Comparison of ENCODE assay signal across 8 cellular contexts in genomic region chr9:132162764-132163456, GRCh38. TPM values are rescaled to one million over a fixed set of nuclear protein-coding genes. Genes with fewer than 3 reads are reported as not detected.
DNase-seq lines count a peak whose midpoint lies in the region; ATAC-seq lines count a peak whose summit lies in the region.

No MANE protein-coding gene starts in this region.

- peak overlapping the region; percentile 61 for H3K4me3 ChIP-seq in iPS-18a (ENCODE audit: low read length)

- no peak overlapping the region for H3K27ac Mint-ChIP-seq in activated T-helper 2 cell treated with anti-CD3 and anti-CD28 coated beads, Interferon-gamma antibody, Interleukin-2, Interleukin-4, amounts not matched to agents 10 μg/mL and 5 μg/mL and 100 μg/mL, durations not matched to agents 14 hours and 24 hours and 36 hours
- H3K27ac Mint-ChIP-seq in stimulated activated memory B cell treated with anti-CD40 and anti-IgM and Interleukin-4, amounts not matched to agents 10 μg/mL and 1 μg/mL and 100 μg/mL, for 72 hours: no peak overlapping the region

- no peaks in the 10 kb centered on the region for H3K9me3 Mint-ChIP-seq in activated T-helper 2 cell treated with anti-CD3 and anti-CD28 coated beads, Interferon-gamma antibody, Interleukin-2, Interleukin-4, amounts not matched to agents 10 μg/mL and 5 μg/mL and 100 μg/mL, durations not matched to agents 14 hours and 24 hours and 36 hours
- no peaks in the 10 kb centered on the region for H3K9me3 Mint-ChIP-seq in stimulated activated memory B cell treated with anti-CD40 and anti-IgM and Interleukin-4, amounts not matched to agents 10 μg/mL and 1 μg/mL and 100 μg/mL, for 72 hours

- intact Hi-C loops in activated T-helper 2 cell treated with anti-CD3 and anti-CD28 coated beads, Interferon-gamma antibody, Interleukin-2, Interleukin-4, amounts not matched to agents 10 μg/mL and 5 μg/mL and 100 μg/mL, durations not matched to agents 14 hours and 24 hours and 36 hours (cut with micrococcal nuclease): loop anchor here (5.0 to 10.0 kb wide), 2 partner anchors 161 to 398 kb away; no protein-coding TSS in a partner anchor

- H3K4me3 Mint-ChIP-seq in activated T-helper 2 cell treated with anti-CD3 and anti-CD28 coated beads, Interferon-gamma antibody, Interleukin-2, Interleukin-4, amounts not matched to agents 10 μg/mL and 5 μg/mL and 100 μg/mL, durations not matched to agents 14 hours and 24 hours and 36 hours (ENCODE audit: low read depth): peak overlapping the region; percentile 91
- H3K4me3 Mint-ChIP-seq in stimulated activated memory B cell treated with anti-CD40 and anti-IgM and Interleukin-4, amounts not matched to agents 10 μg/mL and 1 μg/mL and 100 μg/mL, for 72 hours: peak overlapping the region; percentile 83

- no peak overlapping the region for H3K9ac ChIP-seq in iPS-18a (ENCODE audit: low read length)

- peaks cover 6% of the 10 kb centered on the region for H3K36me3 Mint-ChIP-seq in activated T-helper 2 cell treated with anti-CD3 and anti-CD28 coated beads, Interferon-gamma antibody, Interleukin-2, Interleukin-4, amounts not matched to agents 10 μg/mL and 5 μg/mL and 100 μg/mL, durations not matched to agents 14 hours and 24 hours and 36 hours (ENCODE audit: low read depth)
- no peaks in the 10 kb centered on the region for H3K36me3 Mint-ChIP-seq in stimulated activated memory B cell treated with anti-CD40 and anti-IgM and Interleukin-4, amounts not matched to agents 10 μg/mL and 1 μg/mL and 100 μg/mL, for 72 hours

- no peak for ATAC-seq in stimulated activated memory B cell treated with anti-CD40 and anti-IgM and Interleukin-4, amounts not matched to agents 10 μg/mL and 1 μg/mL and 100 μg/mL, for 72 hours

- H3K36me3 ChIP-seq in iPS-18a (ENCODE audit: control insufficient read depth, low read depth, low read length): no peaks in the 10 kb centered on the region

- H3K27me3 ChIP-seq in iPS-18a (ENCODE audit: control insufficient read depth, insufficient read depth, low read length): peaks cover 81% of the 10 kb centered on the region

- H3K4me1 ChIP-seq in iPS-18a (ENCODE audit: control insufficient read depth, low read depth, low read length): peaks cover 4% of the 10 kb centered on the region

- H3K27me3 Mint-ChIP-seq in activated T-helper 2 cell treated with anti-CD3 and anti-CD28 coated beads, Interferon-gamma antibody, Interleukin-2, Interleukin-4, amounts not matched to agents 10 μg/mL and 5 μg/mL and 100 μg/mL, durations not matched to agents 14 hours and 24 hours and 36 hours (ENCODE audit: low read depth): peaks cover 52% of the 10 kb centered on the region
- H3K27me3 Mint-ChIP-seq in stimulated activated memory B cell treated with anti-CD40 and anti-IgM and Interleukin-4, amounts not matched to agents 10 μg/mL and 1 μg/mL and 100 μg/mL, for 72 hours: peaks cover 83% of the 10 kb centered on the region

- no peak overlapping the region for H3K27ac ChIP-seq in iPS-18a (ENCODE audit: low read length)

- peaks cover 16% of the 10 kb centered on the region for H3K4me1 Mint-ChIP-seq in activated T-helper 2 cell treated with anti-CD3 and anti-CD28 coated beads, Interferon-gamma antibody, Interleukin-2, Interleukin-4, amounts not matched to agents 10 μg/mL and 5 μg/mL and 100 μg/mL, durations not matched to agents 14 hours and 24 hours and 36 hours (ENCODE audit: low read depth)
- H3K4me1 Mint-ChIP-seq in stimulated activated memory B cell treated with anti-CD40 and anti-IgM and Interleukin-4, amounts not matched to agents 10 μg/mL and 1 μg/mL and 100 μg/mL, for 72 hours: peaks cover 7% of the 10 kb centered on the region

- no peaks in the 10 kb centered on the region for H3K9me3 ChIP-seq in iPS-18a (ENCODE audit: control insufficient read depth, low read depth, low read length)

- DNase-seq in NCI-H748 (lab: John Stamatoyannopoulos, UW; ENCODE audit: unreplicated experiment) (peak; percentile 37), NCI-H748 treated with DMSO at 0.1 percent for 48 hours (lab: John Stamatoyannopoulos, UW) (no peak), hepatic stellate cell (ENCODE audit: low spot score) (no peak), NCI-H1105 treated with DMSO at 0.1 percent for 48 hours (lab: John Stamatoyannopoulos, UW) (no peak)
- no peak for DNase-seq in activated T-helper 2 cell treated with anti-CD3 and anti-CD28 coated beads, Interferon-gamma antibody, Interleukin-2, Interleukin-4, amounts not matched to agents 10 μg/mL and 5 μg/mL and 100 μg/mL, durations not matched to agents 14 hours and 24 hours and 36 hours (ENCODE audit: low spot score)
- DNase-seq in activated effector memory CD4-positive, alpha-beta T cell treated with Interleukin-2 at 50 U/mL for 16 hours: no peak

RNA-seq across cellular contexts. Expression of gene NTNG2, which starts 1.1 kb away (rescaled TPM):
- 3.8 and 5.2 TPM in 2 replicates for total RNA-seq in activated T-helper 2 cell treated with anti-CD3 and anti-CD28 coated beads, Interferon-gamma antibody, Interleukin-2, Interleukin-4, amounts not matched to agents 10 μg/mL and 5 μg/mL and 100 μg/mL, durations not matched to agents 14 hours and 24 hours and 36 hours
